25 cellular contexts compared by ENCODE assay signal in the genomic region with DNA sequence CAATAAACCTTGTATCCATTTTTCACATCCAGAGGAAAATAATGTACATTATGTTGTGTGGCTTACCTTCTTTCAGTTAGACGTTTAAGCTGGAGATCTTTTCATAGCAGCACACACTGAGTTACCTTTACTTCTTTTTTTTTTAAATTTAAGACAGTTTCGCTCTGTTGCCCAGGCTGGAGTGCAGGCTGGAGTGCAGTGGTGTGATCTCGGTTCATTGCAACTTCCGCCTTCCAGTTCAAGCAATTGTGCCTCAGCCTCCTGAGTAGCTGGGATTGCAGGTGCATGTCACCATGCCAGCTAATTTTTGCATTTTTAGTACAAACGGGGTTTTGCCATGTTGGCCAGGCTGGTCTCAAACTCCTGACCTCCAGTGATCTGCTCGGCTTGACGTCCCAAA. TPM values are rescaled to one million over a fixed set of nuclear protein-coding genes. Genes with fewer than 3 reads are reported as not detected.
DNase-seq lines count a peak whose midpoint lies in the region; ATAC-seq, FAIRE-seq and TF ChIP-seq lines count a peak whose summit lies in the region.
"Had no signal": no experiment of that assay in that cellular context is flagged by ENCODE, and none has a peak within 500 bp of the region (broad histone marks: within the 10 kb centered on the region; RNA-seq: fewer than 3 reads in every experiment).

No MANE protein-coding gene starts in this region.

- POLR2A ChIA-PET in activated B cell treated with CpG ODN at 0.5 μM for 24 hours (lab: Charles Lee), result interaction anchor here (0.7 kb wide), 1 partner anchor 83 kb away, joined by 3 read pairs; no protein-coding TSS in a partner anchor

- H3K4me3 Mint-ChIP-seq in activated B cell treated with CpG ODN at 0.5 μM for 24 hours (peak overlapping the region; percentile 28), type B pancreatic cell (no peak overlapping the region)
- H3K4me3 Mint-ChIP-seq in stimulated activated naive B cell treated with anti-CD40 and anti-IgM and Interleukin-4, amounts not matched to agents 10 μg/mL and 1 μg/mL and 100 μg/mL, for 72 hours, result no peak overlapping the region

- no peaks in the 10 kb centered on the region for H3K36me3 Mint-ChIP-seq in activated B cell treated with CpG ODN at 0.5 μM for 24 hours (ENCODE audit: low read depth)
- peaks cover 3 to 12% of the 10 kb centered on the region in 2 donors for H3K36me3 Mint-ChIP-seq in stimulated activated naive B cell treated with anti-CD40 and anti-IgM and Interleukin-4, amounts not matched to agents 10 μg/mL and 1 μg/mL and 100 μg/mL, for 72 hours
- no peaks in the 10 kb centered on the region for H3K36me3 Mint-ChIP-seq in type B pancreatic cell
- H3K36me3 Mint-ChIP-seq: CD4-positive, CD25-positive, alpha-beta regulatory T cell had no signal

- peak; percentile 61 for ATAC-seq in activated B cell treated with CpG ODN at 0.5 μM for 24 hours (ENCODE audit: low read depth)
- ATAC-seq in stimulated activated naive B cell treated with anti-CD40 and anti-IgM and Interleukin-4, amounts not matched to agents 10 μg/mL and 1 μg/mL and 100 μg/mL, for 72 hours (replicated peaks), result peak in 1 of 2 donors; percentile 34
- ATAC-seq: HepG2, K562, Panc1 had no signal

- TF ChIP-seq CTCF in GM12865 (IDR thresholded peaks at IDR 0.05; ENCODE audit: insufficient read depth, low read depth, low read length, missing control alignments), result no peak
- TF ChIP-seq CTCF in activated B cell treated with CpG ODN at 0.5 μM for 24 hours (IDR thresholded peaks at IDR 0.05), result no peak
- no peak for TF ChIP-seq CTCF in type B pancreatic cell (conservative IDR thresholded peaks at IDR 0.05)

- no peak overlapping the region for H3K4me3 ChIP-seq in GM12865 (ENCODE audit: low read depth, low read length)
- H3K4me3 ChIP-seq: BLaER1, GM23248, K562, MG63, SK-N-MC had no signal

- FAIRE-seq in urothelium cell line (lab: Jason Lieb, UNC), result no peak
- FAIRE-seq: D721Med, G401.6, HepG2, K562 had no signal

- H3K4me1 Mint-ChIP-seq in activated B cell treated with CpG ODN at 0.5 μM for 24 hours (peaks cover 33% of the 10 kb centered on the region), type B pancreatic cell (ENCODE audit: unreplicated experiment) (no peaks in the 10 kb centered on the region)
- H3K4me1 Mint-ChIP-seq in stimulated activated naive B cell treated with anti-CD40 and anti-IgM and Interleukin-4, amounts not matched to agents 10 μg/mL and 1 μg/mL and 100 μg/mL, for 72 hours, result peaks cover 11 to 19% of the 10 kb centered on the region in 2 donors

- intact Hi-C loops in activated B cell treated with CpG ODN at 0.5 μM for 24 hours (cut with micrococcal nuclease), result no loop called here

- DNase-seq in GM12865 (ENCODE audit: low read depth) (peak; percentile 54), NAMALWA (ENCODE audit: low spot score) (peak; percentile 78), activated B cell treated with CpG ODN at 0.5 μM for 24 hours (no peak), urothelium cell line (ENCODE audit: low spot score) (no peak), glomerular visceral epithelial cell (ENCODE audit: extremely low spot score) (no peak), type B pancreatic cell (ENCODE audit: extremely low spot score, unreplicated experiment) (no peak)
- no peak for DNase-seq in stimulated activated naive B cell treated with anti-CD40 and anti-IgM and Interleukin-4, amounts not matched to agents 10 μg/mL and 1 μg/mL and 100 μg/mL, for 72 hours
- DNase-seq: CD4-positive, CD25-positive, alpha-beta regulatory T cell; DMS53; GM23248; H7; MG63; NCI-H2029 treated with DMSO at 0.1 percent for 48 hours; NCI-H446 treated with DMSO at 0.1 percent for 48 hours; NCI-H526; NCI-H82; NK-92 treated with Interleukin-12 subunit alpha and Interleukin-12 subunit beta, amount 100 ng/mL, for 24 hours; SIG-M5 had no signal

- H3K27ac Mint-ChIP-seq in activated B cell treated with CpG ODN at 0.5 μM for 24 hours (peak overlapping the region; percentile 2), type B pancreatic cell (no peak overlapping the region)
- peak overlapping the region; percentile 14 for H3K27ac Mint-ChIP-seq in stimulated activated naive B cell treated with anti-CD40 and anti-IgM and Interleukin-4, amounts not matched to agents 10 μg/mL and 1 μg/mL and 100 μg/mL, for 72 hours
- H3K27ac Mint-ChIP-seq: CD4-positive, CD25-positive, alpha-beta regulatory T cell had no signal

- H3K27me3 Mint-ChIP-seq in activated B cell treated with CpG ODN at 0.5 μM for 24 hours (no peaks in the 10 kb centered on the region), type B pancreatic cell (no peaks in the 10 kb centered on the region)
- H3K27me3 Mint-ChIP-seq in stimulated activated naive B cell treated with anti-CD40 and anti-IgM and Interleukin-4, amounts not matched to agents 10 μg/mL and 1 μg/mL and 100 μg/mL, for 72 hours, result no peaks in the 10 kb centered on the region

- CTCF ChIA-PET in activated B cell treated with CpG ODN at 0.5 μM for 24 hours (lab: Charles Lee), result interaction anchor here (1.2 kb wide), 1 partner anchor 18 kb away, joined by 3 read pairs; no protein-coding TSS in a partner anchor

- H3K9me3 Mint-ChIP-seq in activated B cell treated with CpG ODN at 0.5 μM for 24 hours (peaks cover 2% of the 10 kb centered on the region), type B pancreatic cell (no peaks in the 10 kb centered on the region)
- peaks cover 6 to 8% of the 10 kb centered on the region in 2 donors for H3K9me3 Mint-ChIP-seq in stimulated activated naive B cell treated with anti-CD40 and anti-IgM and Interleukin-4, amounts not matched to agents 10 μg/mL and 1 μg/mL and 100 μg/mL, for 72 hours

RNA-seq across cellular contexts. Expression of gene CAMTA1, which starts 7.4 kb away (rescaled TPM):
- total RNA-seq in activated B cell treated with CpG ODN at 0.5 μM for 24 hours, result 49.8 and 50.8 TPM in 2 replicates
- 76.3 and 82.5 TPM in 2 replicates for total RNA-seq in type B pancreatic cell (ENCODE audit: low replicate concordance)

Comparison
In these comparisons a context has a peak if more than half of its experiments do, and no peak if none do; other contexts are left out.
1. DNase-seq: peak in GM12865 (single experiment) and NAMALWA (single experiment); none in activated B cell treated with CpG ODN at 0.5 μM for 24 hours (single experiment), stimulated activated naive B cell treated with anti-CD40 and anti-IgM and Interleukin-4, amounts not matched to agents 10 μg/mL and 1 μg/mL and 100 μg/mL, for 72 hours (single experiment), urothelium cell line (single experiment), glomerular visceral epithelial cell (single experiment) and type B pancreatic cell (single experiment).